In genomic region chr10:22723783-22724182, GRCh38 we compare ENCODE assay signal across 11 cellular contexts. TPM values are rescaled to one million over a fixed set of nuclear protein-coding genes. Genes with fewer than 3 reads are reported as not detected.
DNase-seq lines count a peak whose midpoint lies in the region; ATAC-seq and TF ChIP-seq lines count a peak whose summit lies in the region.
"Had no signal": no experiment of that assay in that cellular context is flagged by ENCODE, and none has a peak within 500 bp of the region (broad histone marks: within the 10 kb centered on the region; RNA-seq: fewer than 3 reads in every experiment).

No MANE protein-coding gene starts in this region.

- POLR2A ChIA-PET in activated B cell treated with CpG ODN at 0.5 μM for 24 hours (lab: Charles Lee) = interaction anchor here (0.6 to 2.8 kb wide), 10 partner anchors 9 to 942 kb away, joined by 3 to 13 read pairs (median 4); no protein-coding TSS in a partner anchor
- POLR2A ChIA-PET in T-cell (lab: Charles Lee) = no interaction called here

- DNase-seq in activated B cell treated with CpG ODN at 0.5 μM for 24 hours (no peak), T-cell (no peak), DMS114 treated with DMSO at 0.1 percent for 48 hours (lab: John Stamatoyannopoulos, UW; ENCODE audit: unreplicated experiment) (no peak), KG1 (lab: John Stamatoyannopoulos, UW) (no peak), SKM-1 treated with dmso at 0.1 percent for 144 hours (lab: John Stamatoyannopoulos, UW; ENCODE audit: unreplicated experiment) (no peak)
- DNase-seq: GOT3, stomach had no signal

- H3K4me1 Mint-ChIP-seq in activated B cell treated with CpG ODN at 0.5 μM for 24 hours = peaks cover 59% of the 10 kb centered on the region
- H3K4me1 Mint-ChIP-seq in T-cell = peaks cover 14 to 27% (median 20%) of the 10 kb centered on the region in 3 donors

- peak overlapping the region; percentile 80 for H3K4me3 Mint-ChIP-seq in activated B cell treated with CpG ODN at 0.5 μM for 24 hours
- H3K4me3 Mint-ChIP-seq in T-cell = peak overlapping the region in 1 of 3 donors; percentile 42

- intact Hi-C loops in activated B cell treated with CpG ODN at 0.5 μM for 24 hours (cut with micrococcal nuclease) = loop anchor here (1.0 to 5.0 kb wide), 11 partner anchors 9 to 1191 kb away; partner anchors contain the start of genes BMI1, MLLT10 and PIP4K2A

- CTCF ChIA-PET in activated B cell treated with CpG ODN at 0.5 μM for 24 hours (lab: Charles Lee) = interaction anchor here (1.9 kb wide), 1 partner anchor 19 kb away, joined by 4 read pairs; no protein-coding TSS in a partner anchor
- CTCF ChIA-PET in T-cell (lab: Charles Lee) = interaction anchor here in 1 of 2 donors (0.6 kb wide), 1 partner anchor 1114 kb away, joined by 3 read pairs; no protein-coding TSS in a partner anchor

- TF ChIP-seq CTCF in activated B cell treated with CpG ODN at 0.5 μM for 24 hours (IDR thresholded peaks at IDR 0.05) = no peak

- H3K27ac Mint-ChIP-seq in activated B cell treated with CpG ODN at 0.5 μM for 24 hours = peak overlapping the region; percentile 83
- no peak overlapping the region for H3K27ac Mint-ChIP-seq in T-cell

- no peaks in the 10 kb centered on the region for H3K9me3 Mint-ChIP-seq in activated B cell treated with CpG ODN at 0.5 μM for 24 hours
- no peaks in the 10 kb centered on the region for H3K9me3 Mint-ChIP-seq in T-cell
- H3K9me3 Mint-ChIP-seq: naive thymus-derived CD8-positive, alpha-beta T cell had no signal

- H3K27me3 Mint-ChIP-seq in activated B cell treated with CpG ODN at 0.5 μM for 24 hours = no peaks in the 10 kb centered on the region
- H3K27me3 Mint-ChIP-seq in T-cell = no peaks in the 10 kb centered on the region
- H3K27me3 Mint-ChIP-seq: naive thymus-derived CD8-positive, alpha-beta T cell had no signal

- ATAC-seq in GM18858 (IDR thresholded peaks at IDR 0.05; ENCODE audit: unreplicated experiment) (peak; percentile 32), GM21423 (IDR thresholded peaks at IDR 0.05; ENCODE audit: unreplicated experiment) (peak; percentile 45), HG03060 (IDR thresholded peaks at IDR 0.05; ENCODE audit: low read depth, unreplicated experiment) (peak; percentile 42), activated B cell treated with CpG ODN at 0.5 μM for 24 hours (ENCODE audit: low read depth) (peak; percentile 38), T-cell (replicated peaks in 1 of 4) (no peak)

- H3K36me3 Mint-ChIP-seq in activated B cell treated with CpG ODN at 0.5 μM for 24 hours (ENCODE audit: low read depth) (no peaks in the 10 kb centered on the region), T-cell (no peaks in the 10 kb centered on the region)
- H3K36me3 Mint-ChIP-seq: naive thymus-derived CD8-positive, alpha-beta T cell had no signal

RNA-seq across cellular contexts. Expression of gene PIP4K2A, which starts 9.4 kb away (rescaled TPM):
- total RNA-seq in activated B cell treated with CpG ODN at 0.5 μM for 24 hours = 94.6 and 102 TPM in 2 replicates
- total RNA-seq in T-cell = 100 to 1,000 TPM; 129 to 238 (median 160) TPM

Comparison
In these comparisons a context has a peak if more than half of its experiments do, and no peak if none do; other contexts are left out.
1. ATAC-seq: peak in GM18858 (single experiment), GM21423 (single experiment), HG03060 (single experiment) and activated B cell treated with CpG ODN at 0.5 μM for 24 hours (single experiment); none in T-cell (0 of 4).